9 cellular contexts compared by ENCODE assay signal in the genomic region with DNA sequence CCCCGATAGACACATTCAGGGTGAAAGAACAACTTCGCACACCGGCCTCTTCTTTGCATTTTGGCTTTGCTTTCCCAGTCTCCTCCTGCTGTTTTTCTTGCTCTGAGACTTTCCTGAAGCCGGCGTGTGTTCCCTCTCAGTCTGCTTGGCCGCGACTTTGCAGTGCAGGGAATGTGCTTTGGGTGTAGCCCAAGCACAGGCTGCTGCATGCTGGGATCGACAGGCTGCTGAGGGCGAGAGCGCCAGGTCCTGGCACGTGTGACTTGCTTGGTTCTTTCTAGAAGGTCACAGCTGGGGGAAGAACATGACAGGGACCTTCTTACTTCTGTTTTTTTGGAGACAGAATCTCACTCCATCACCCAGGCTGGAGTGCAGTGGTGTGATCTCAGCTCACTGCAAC.
"Had no signal": no experiment of that assay in that cellular context is flagged by ENCODE, and none has a peak within 500 bp of the region (broad histone marks: within the 10 kb centered on the region; RNA-seq: fewer than 3 reads in every experiment).

No MANE protein-coding gene starts in this region.

- H3K27ac ChIP-seq: brain microvascular endothelial cell, transverse colon, VCaP had no signal

- H3K4me3 ChIP-seq: transverse colon had no signal

- H3K9me3 Mint-ChIP-seq: activated CD4-positive, alpha-beta T cell treated with anti-CD3 and anti-CD28 coated beads, Interleukin-2, amount 10 ng/mL, durations not matched to agents 24 days and 14 days; endodermal cell had no signal

- DNase-seq: activated CD4-positive, alpha-beta T cell treated with anti-CD3 and anti-CD28 coated beads, Interleukin-2, amount 10 ng/mL, durations not matched to agents 24 days and 14 days; activated naive CD4-positive, alpha-beta T cell treated with Interleukin-2 at 50 U/mL for 16 hours; amniotic stem cell; brain microvascular endothelial cell; endodermal cell; mammary epithelial cell; T1000; transverse colon had no signal

- H3K27me3 Mint-ChIP-seq: activated CD4-positive, alpha-beta T cell treated with anti-CD3 and anti-CD28 coated beads, Interleukin-2, amount 10 ng/mL, durations not matched to agents 24 days and 14 days had no signal

- H3K9me3 ChIP-seq: transverse colon had no signal

- H3K4me1 Mint-ChIP-seq: endodermal cell had no signal

- H3K27me3 ChIP-seq: brain microvascular endothelial cell, transverse colon had no signal

- H3K27ac Mint-ChIP-seq: activated CD4-positive, alpha-beta T cell treated with anti-CD3 and anti-CD28 coated beads, Interleukin-2, amount 10 ng/mL, durations not matched to agents 24 days and 14 days; endodermal cell had no signal

- H3K4me3 Mint-ChIP-seq: activated CD4-positive, alpha-beta T cell treated with anti-CD3 and anti-CD28 coated beads, Interleukin-2, amount 10 ng/mL, durations not matched to agents 24 days and 14 days; endodermal cell had no signal

- H3K4me1 ChIP-seq: transverse colon had no signal
